25 cellular contexts compared by ENCODE assay signal in the genomic region with DNA sequence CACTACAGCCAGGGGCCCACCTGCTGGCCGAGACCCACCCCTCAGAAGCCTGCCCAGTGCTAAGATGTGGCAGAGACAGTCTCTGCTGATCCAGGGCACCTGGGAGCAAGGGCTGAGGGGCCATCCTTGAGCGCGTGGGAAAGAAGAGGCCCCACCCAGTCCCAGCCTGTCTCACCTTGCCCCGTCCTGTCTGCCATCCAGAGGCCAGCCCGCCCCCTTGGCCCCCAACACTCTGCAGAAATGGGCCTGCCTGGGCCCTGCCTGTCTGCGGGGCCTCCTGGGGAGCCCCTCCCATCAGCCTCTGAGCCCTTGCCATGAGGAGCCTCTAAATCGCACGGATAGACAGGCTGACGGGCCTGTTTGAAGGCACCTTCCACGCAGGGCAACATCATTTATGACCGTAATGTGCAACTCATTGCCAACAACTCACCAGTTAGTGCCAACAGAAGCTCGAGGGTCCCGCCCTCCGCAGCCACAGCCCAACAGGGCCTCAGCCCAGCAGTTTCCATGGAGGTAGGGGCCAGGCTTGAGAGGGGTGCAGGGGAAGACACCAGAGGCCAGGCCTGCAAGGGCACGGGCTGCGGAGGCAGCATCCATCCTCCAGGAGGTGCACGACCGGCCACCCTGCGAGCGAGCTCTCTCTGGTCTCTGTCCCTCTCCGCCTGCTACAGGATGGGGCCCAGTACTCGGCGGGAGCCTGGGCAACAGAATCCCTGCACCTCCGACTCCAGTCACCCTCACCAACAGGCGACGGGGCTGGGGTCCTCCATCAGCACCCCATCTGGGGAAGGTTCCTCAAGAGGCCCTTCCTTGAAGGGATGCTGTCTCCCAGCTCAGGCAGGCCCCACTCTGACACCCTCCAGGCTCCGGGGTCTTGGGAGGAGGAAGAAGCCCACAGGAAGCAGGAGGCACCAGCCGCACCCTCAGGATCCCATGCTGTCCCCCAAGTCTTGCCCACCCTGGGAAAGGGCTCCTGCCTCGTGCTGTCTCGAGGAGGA.
A peak's percentile ranks its signal among the peaks of the same experiment; 100 is the strongest.
DNase-seq lines count a peak whose midpoint lies in the region; ATAC-seq and TF ChIP-seq lines count a peak whose summit lies in the region.
"Had no signal": no experiment of that assay in that cellular context is flagged by ENCODE, and none has a peak within 500 bp of the region (broad histone marks: within the 10 kb centered on the region; RNA-seq: fewer than 3 reads in every experiment).

No MANE protein-coding gene starts in this region.

- H4K20me1 ChIP-seq in neural progenitor cell (ENCODE audit: low read depth): peaks cover 59% of the 10 kb centered on the region

- no peaks in the 10 kb centered on the region for H3K9me3 ChIP-seq in neural progenitor cell (ENCODE audit: low read depth)
- H3K9me3 ChIP-seq: heart left ventricle, lower lobe of right lung, ovary, SJSA1, tibial nerve had no signal

- no peak overlapping the region for H3K27ac ChIP-seq in neural progenitor cell
- H3K27ac ChIP-seq: heart left ventricle, lower lobe of right lung, ovary, PC-9, SJSA1 had no signal

- H3K79me2 ChIP-seq in neural progenitor cell (ENCODE audit: low read depth): no peaks in the 10 kb centered on the region

- H3K4me2 ChIP-seq in neural progenitor cell: no peak overlapping the region
- H3K4me2 ChIP-seq: PC-9 had no signal

- H3K9ac ChIP-seq in neural progenitor cell: no peak overlapping the region

- peaks cover 6% of the 10 kb centered on the region for H3K4me1 Mint-ChIP-seq in endothelial cell (ENCODE audit: unreplicated experiment)
- H3K4me1 Mint-ChIP-seq in neural progenitor cell: peaks cover 21% of the 10 kb centered on the region
- H3K4me1 Mint-ChIP-seq in natural killer cell: no peaks in the 10 kb centered on the region

- intact Hi-C loops in natural killer cell (cut with micrococcal nuclease): no loop called here

- TF ChIP-seq CTCF in NB4 (IDR thresholded peaks at IDR 0.05; ENCODE audit: low read depth, low read length) (no peak), endothelial cell (IDR thresholded peaks at IDR 0.05; ENCODE audit: unreplicated experiment) (no peak), neural progenitor cell (IDR thresholded peaks at IDR 0.05) (peak; percentile 33), natural killer cell (IDR thresholded peaks at IDR 0.05) (no peak)

- no peaks in the 10 kb centered on the region for H3K9me3 Mint-ChIP-seq in endothelial cell (ENCODE audit: unreplicated experiment)
- no peaks in the 10 kb centered on the region for H3K9me3 Mint-ChIP-seq in neural progenitor cell
- no peaks in the 10 kb centered on the region for H3K9me3 Mint-ChIP-seq in natural killer cell
- H3K9me3 Mint-ChIP-seq: activated CD4-positive, alpha-beta memory T cell treated with anti-CD3 and anti-CD28 coated beads for 36 hours; activated naive CD4-positive, alpha-beta T cell treated with anti-CD3 and anti-CD28 coated beads for 36 hours; effector memory CD8-positive, alpha-beta T cell; HFFc6; stimulated activated naive CD8-positive, alpha-beta T cell treated with anti-CD3 and anti-CD28 coated beads, Interleukin-15, Interleukin-2, amounts not matched to agents 100 ng/mL and 50 ng/mL, for 24 hours had no signal

- H3K4me3 Mint-ChIP-seq in endothelial cell (ENCODE audit: unreplicated experiment): no peak overlapping the region
- no peak overlapping the region for H3K4me3 Mint-ChIP-seq in neural progenitor cell
- H3K4me3 Mint-ChIP-seq in natural killer cell: no peak overlapping the region
- H3K4me3 Mint-ChIP-seq: activated CD4-positive, alpha-beta memory T cell treated with anti-CD3 and anti-CD28 coated beads for 36 hours; HFFc6; stimulated activated naive CD8-positive, alpha-beta T cell treated with anti-CD3 and anti-CD28 coated beads, Interleukin-15, Interleukin-2, amounts not matched to agents 100 ng/mL and 50 ng/mL, for 24 hours had no signal

- peaks cover 11% of the 10 kb centered on the region for H3K27me3 Mint-ChIP-seq in endothelial cell (ENCODE audit: unreplicated experiment)
- H3K27me3 Mint-ChIP-seq in neural progenitor cell (ENCODE audit: insufficient read depth, low read depth): peaks cover 9% of the 10 kb centered on the region
- H3K27me3 Mint-ChIP-seq in natural killer cell (ENCODE audit: low read depth in 2 of 2): peaks cover 0 to 6% of the 10 kb centered on the region in 2 donors
- H3K27me3 Mint-ChIP-seq: activated CD4-positive, alpha-beta memory T cell treated with anti-CD3 and anti-CD28 coated beads for 36 hours; effector memory CD8-positive, alpha-beta T cell; stimulated activated naive CD8-positive, alpha-beta T cell treated with anti-CD3 and anti-CD28 coated beads, Interleukin-15, Interleukin-2, amounts not matched to agents 100 ng/mL and 50 ng/mL, for 24 hours had no signal

- peaks cover 1% of the 10 kb centered on the region for H3K36me3 Mint-ChIP-seq in endothelial cell (ENCODE audit: low read depth, unreplicated experiment)
- no peaks in the 10 kb centered on the region for H3K36me3 Mint-ChIP-seq in neural progenitor cell
- no peaks in the 10 kb centered on the region for H3K36me3 Mint-ChIP-seq in natural killer cell
- H3K36me3 Mint-ChIP-seq: activated CD4-positive, alpha-beta memory T cell treated with anti-CD3 and anti-CD28 coated beads for 36 hours had no signal

- H3K36me3 ChIP-seq in neural progenitor cell: no peaks in the 10 kb centered on the region
- H3K36me3 ChIP-seq: heart left ventricle, lower lobe of right lung, ovary, SJSA1, tibial nerve had no signal

- DNase-seq in COLO668 (lab: John Stamatoyannopoulos, UW; ENCODE audit: unreplicated experiment) (peak; percentile 49), NB4 (ENCODE audit: low read depth) (peak; percentile 28), endothelial cell (ENCODE audit: low spot score) (peak; percentile 39), neural progenitor cell (ENCODE audit: low spot score) (peak; percentile 57), pons (ENCODE audit: low spot score) (no peak), anterior cingulate cortex (lab: John Stamatoyannopoulos, UW) (no peak), natural killer cell (no peak)
- DNase-seq: activated CD4-positive, alpha-beta memory T cell treated with anti-CD3 and anti-CD28 coated beads for 36 hours; activated naive CD4-positive, alpha-beta T cell treated with anti-CD3 and anti-CD28 coated beads for 36 hours; activated T-cell treated with anti-CD3 and anti-CD28 coated beads, Interleukin-2, amount 50 U/mL, for 1 hour; AML-193; aorta; effector memory CD8-positive, alpha-beta T cell; heart left ventricle; HFFc6; KG1; lower lobe of right lung; NCI-H748 treated with DMSO at 0.1 percent for 48 hours; ovary; PC-9; stimulated activated CD4-positive, alpha-beta T cell treated with anti-CD3 and anti-CD28 coated beads, Interleukin-2, amount 100 ng/mL, for 24 hours; T-helper 2 cell had no signal

- H3K4me3 ChIP-seq in NB4 (ENCODE audit: low read depth, low read length): no peak overlapping the region
- no peak overlapping the region for H3K4me3 ChIP-seq in neural progenitor cell
- H3K4me3 ChIP-seq: heart left ventricle, lower lobe of right lung, ovary, PC-9, SJSA1, tibial nerve had no signal

- no peak for TF ChIP-seq POLR2A in NB4 (IDR thresholded peaks at IDR 0.05; ENCODE audit: extremely low read depth, insufficient read length)

- peaks cover 14% of the 10 kb centered on the region for H3K4me1 ChIP-seq in neural progenitor cell

- H3K27me3 ChIP-seq in neural progenitor cell: peaks cover 26% of the 10 kb centered on the region
- H3K27me3 ChIP-seq: heart left ventricle, ovary had no signal

- H3K27ac Mint-ChIP-seq in endothelial cell (ENCODE audit: unreplicated experiment) (no peak overlapping the region), neural progenitor cell (peak overlapping the region; percentile 69), natural killer cell (no peak overlapping the region)
- H3K27ac Mint-ChIP-seq: activated CD4-positive, alpha-beta memory T cell treated with anti-CD3 and anti-CD28 coated beads for 36 hours; activated naive CD4-positive, alpha-beta T cell treated with anti-CD3 and anti-CD28 coated beads for 36 hours; HFFc6; stimulated activated naive CD8-positive, alpha-beta T cell treated with anti-CD3 and anti-CD28 coated beads, Interleukin-15, Interleukin-2, amounts not matched to agents 100 ng/mL and 50 ng/mL, for 24 hours had no signal

- peaks cover 7% of the 10 kb centered on the region for H3F3A ChIP-seq in neural progenitor cell (ENCODE audit: low read depth)

- no peak overlapping the region for H2AFZ ChIP-seq in neural progenitor cell (replicated peaks)
- H2AFZ ChIP-seq: PC-9 had no signal

- no peak for ATAC-seq in natural killer cell
- ATAC-seq: effector memory CD8-positive, alpha-beta T cell; heart left ventricle; lower lobe of right lung had no signal

Comparison
In these comparisons a context has a peak if more than half of its experiments do, and no peak if none do; other contexts are left out.
1. DNase-seq: peak in COLO668 (single experiment), NB4 (single experiment), endothelial cell (single experiment) and neural progenitor cell (single experiment); none in pons (single experiment), anterior cingulate cortex (0 of 58) and natural killer cell (single experiment).